In the genomic region with DNA sequence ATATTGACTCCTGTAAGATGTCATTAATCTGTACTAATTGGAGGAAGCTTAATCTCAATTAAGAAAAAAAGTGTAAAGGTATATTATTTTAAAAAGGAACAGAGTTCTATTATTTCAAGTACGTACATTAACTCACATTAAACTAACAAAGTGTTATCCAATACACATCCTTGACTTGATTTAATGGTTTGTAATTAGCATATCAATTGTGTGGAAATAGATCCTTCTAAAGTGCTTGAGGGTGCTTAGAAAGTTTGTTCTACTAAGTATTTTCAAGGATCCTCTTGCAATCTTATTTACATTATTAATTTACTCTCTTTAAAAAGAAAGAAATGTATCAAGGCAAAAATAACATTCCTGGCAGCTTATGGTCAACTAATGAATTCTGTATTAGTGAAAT, we compare ENCODE assay signal across 31 cellular contexts.
"Had no signal": no experiment of that assay in that cellular context is flagged by ENCODE, and none has a peak within 500 bp of the region (broad histone marks: within the 10 kb centered on the region; RNA-seq: fewer than 3 reads in every experiment).

No MANE protein-coding gene starts in this region.

- H3K9me3 ChIP-seq: Peyer's patch had no signal

- DNase-seq: activated B cell treated with CpG ODN at 0.5 μM for 24 hours; activated CD4-positive, alpha-beta memory T cell treated with anti-CD3 and anti-CD28 coated beads, Interleukin-2, amount 10 ng/mL, durations not matched to agents 7 days and 5 days; activated CD4-positive, alpha-beta T cell treated with anti-CD3 and anti-CD28 coated beads for 1 hour; activated CD4-positive, alpha-beta T cell treated with anti-CD3 and anti-CD28 coated beads for 48 hours; activated CD8-positive, alpha-beta memory T cell treated with anti-CD3 and anti-CD28 coated beads for 24 hours; activated CD8-positive, alpha-beta memory T cell treated with anti-CD3 and anti-CD28 coated beads, Interleukin-2, amount 10 ng/mL, durations not matched to agents 7 days and 5 days; activated CD8-positive, alpha-beta memory T cell treated with anti-CD3 and anti-CD28 coated beads, Interleukin-2, amount 50 U/mL, for 48 hours; activated effector memory CD4-positive, alpha-beta T cell treated with Interleukin-2 at 50 U/mL for 16 hours; activated naive CD4-positive, alpha-beta T cell treated with anti-CD3 and anti-CD28 coated beads, Interleukin-2, amount 10 ng/mL, durations not matched to agents 7 days and 5 days; activated naive CD8-positive, alpha-beta T cell treated with anti-CD3 and anti-CD28 coated beads, Interleukin-2, amount 50 U/mL, for 24 hours; activated T-cell treated with anti-CD3 and anti-CD28 coated beads, Interleukin-2, amount 50 U/mL, for 48 hours; anterior cingulate cortex; caudate nucleus; cerebellar nuclear complex; NCI-H146; NCI-H187; NCI-H2029 treated with DMSO at 0.1 percent for 48 hours; NCI-H345; NCI-H526; NCI-H748 treated with DMSO at 0.1 percent for 48 hours; NK-92 treated with Interleukin-12 subunit alpha and Interleukin-12 subunit beta, amount 100 ng/mL, for 24 hours; PC-3; Peyer's patch; SIG-M5; T-cell; T-helper 17 cell; T-helper 9 cell had no signal

- H3K36me3 ChIP-seq: Peyer's patch had no signal

- H3K4me1 ChIP-seq: Peyer's patch had no signal

- H3K27ac ChIP-seq: Peyer's patch, RWPE1, VCaP had no signal

- H3K27me3 ChIP-seq: Peyer's patch had no signal

- ATAC-seq: activated CD8-positive, alpha-beta memory T cell treated with anti-CD3 and anti-CD28 coated beads, Interleukin-2, amount 10 ng/mL, durations not matched to agents 7 days and 5 days; activated naive CD8-positive, alpha-beta T cell treated with anti-CD3 and anti-CD28 coated beads, Interleukin-2, amount 50 U/mL, for 24 hours; PC-3; Right ventricle myocardium inferior; SK-N-SH treated with all-trans-retinoic acid at 6 μM for 48 hours; T-cell; T-helper 17 cell had no signal

- H3K4me3 ChIP-seq: Peyer's patch had no signal
